9 cellular contexts compared by ENCODE assay signal in genomic region chr2:68925298-68925885, GRCh38. TPM values are rescaled to one million over a fixed set of nuclear protein-coding genes. Genes with fewer than 3 reads are reported as not detected.
DNase-seq lines count a peak whose midpoint lies in the region; ATAC-seq, FAIRE-seq and TF ChIP-seq lines count a peak whose summit lies in the region.
"Had no signal": no experiment of that assay in that cellular context is flagged by ENCODE, and none has a peak within 500 bp of the region (broad histone marks: within the 10 kb centered on the region; RNA-seq: fewer than 3 reads in every experiment).

No MANE protein-coding gene starts in this region.

- H3K36me3 ChIP-seq in H1 (ENCODE audit: control insufficient read depth in 2 of 4, insufficient read depth in 4 of 4, low read length in 3 of 4) (no peaks in the 10 kb centered on the region), mucosa of descending colon (ENCODE audit: low read depth) (no peaks in the 10 kb centered on the region)

- peak; percentile 53 for ATAC-seq in GM21576 (IDR thresholded peaks at IDR 0.05; ENCODE audit: unreplicated experiment)
- ATAC-seq in mucosa of descending colon = peak; percentile 72
- no peak for ATAC-seq in HG03565 (IDR thresholded peaks at IDR 0.05; ENCODE audit: unreplicated experiment)

- peak; percentile 95 to 96 for TF ChIP-seq RAD21 in H1 (IDR thresholded peaks at IDR 0.05 in 1 of 2, conservative IDR thresholded peaks at IDR 0.05 in 1 of 2; ENCODE audit: low read depth in 2 of 2, low read length in 2 of 2)

- no peak overlapping the region for H3K4me3 ChIP-seq in H1 (ENCODE audit: extremely low read depth in 1 of 4, insufficient read depth in 2 of 4, low read depth in 3 of 4, low read length in 4 of 4)
- no peak overlapping the region for H3K4me3 ChIP-seq in mucosa of descending colon

- TF ChIP-seq CTCF in H1 (IDR thresholded peaks at IDR 0.05; ENCODE audit: control extremely low read depth in 1 of 3, insufficient read depth in 1 of 3, low read depth in 1 of 3, low read length in 3 of 3) (peak in 2 of 3 experiments; percentile 86 to 88; a peak in 3 of 4 replicates), mucosa of descending colon (IDR thresholded peaks at IDR 0.05) (peak; percentile 70)

- H4K20me1 ChIP-seq in H1 (replicated peaks in 1 of 2; ENCODE audit: control insufficient read depth in 1 of 2, insufficient read depth in 2 of 2, low read length in 2 of 2) = no peaks in the 10 kb centered on the region

- no peak overlapping the region for H2AK5ac ChIP-seq in H1 (ENCODE audit: low read depth, low read length)

- H3K14ac ChIP-seq in H1 (ENCODE audit: insufficient read length) = no peak overlapping the region

- H3K27ac ChIP-seq in H1 (ENCODE audit: low read depth, low read length) = no peak overlapping the region

- TF ChIP-seq POLR2A in H1 (IDR thresholded peaks at IDR 0.05; ENCODE audit: control extremely low read depth in 1 of 2, low read depth in 2 of 2, low read length in 2 of 2) = no peak

- H2BK15ac ChIP-seq in H1 (ENCODE audit: low read length) = no peak overlapping the region

- no peak overlapping the region for H2BK20ac ChIP-seq in H1 (ENCODE audit: low read length)

- no peak overlapping the region for H3K18ac ChIP-seq in H1 (ENCODE audit: extremely low read depth, low read length)

- no peak overlapping the region for H2BK12ac ChIP-seq in H1 (ENCODE audit: low read depth, low read length)

- H3K4me2 ChIP-seq in H1 (ENCODE audit: insufficient read depth in 1 of 2, low read depth in 2 of 2, low read length in 2 of 2) = no peak overlapping the region

- CTCF ChIA-PET in H1 (lab: Charles Lee; ENCODE audit: partially characterized antibody) = interaction anchor here (0.6 to 6.4 kb wide), 47 partner anchors 9 to 485 kb away, joined by 3 to 54 read pairs (median 5); partner anchors contain the start of genes APLF, FBXO48 and PROKR1

- WGBS in H1 (ENCODE audit: extremely low coverage in 1 of 2, insufficient coverage in 1 of 2, insufficient read length in 1 of 2, insufficient replicate concordance in 2 of 2, low coverage in 1 of 2, low lambda C conversion rate in 2 of 2, missing lambda C conversion rate in 1 of 2), 2 experiments = 53% methylated on average over 8 of the region's 8 CpGs; no CpG with 5 or more reads in 1 of the 2 experiments

- H4K5ac ChIP-seq in H1 (ENCODE audit: insufficient read length, low read depth, low read length) = no peak overlapping the region

- no peak overlapping the region for H3K23ac ChIP-seq in H1 (ENCODE audit: insufficient read length)

- no peak overlapping the region for H2BK5ac ChIP-seq in H1 (ENCODE audit: low read depth, low read length)

- no peak overlapping the region for H2AFZ ChIP-seq in H1 (ENCODE audit: low read length)

- FAIRE-seq in H1 (lab: Jason Lieb, UNC) = peak; percentile 85

- peak; percentile 88 for DNase-seq in COLO829 (ENCODE audit: low spot score)
- DNase-seq in NCI-H2171 (lab: John Stamatoyannopoulos, UW) = peak; percentile 19
- peak; percentile 28 for DNase-seq in activated CD4-positive, alpha-beta T cell treated with anti-CD3 and anti-CD28 coated beads for 1 hour
- DNase-seq in H1 (ENCODE audit: low read depth in 1 of 2, low spot score in 2 of 2) = no peak
- peak in 1 of 3 donors; percentile 71 for DNase-seq in mucosa of descending colon
- peak; percentile 62 for DNase-seq in ureter (ENCODE audit: low spot score)

- no peak overlapping the region for H3K4ac ChIP-seq in H1 (replicated peaks; ENCODE audit: insufficient read length, low read depth, low read length)

- H3K4me1 ChIP-seq in H1 (replicated peaks in 1 of 4; ENCODE audit: control insufficient read depth in 3 of 4, insufficient read depth in 4 of 4, low read length in 3 of 4) (no peaks in the 10 kb centered on the region; a peak in 1 of 7 replicates), mucosa of descending colon (ENCODE audit: low read depth) (no peaks in the 10 kb centered on the region)

- no peaks in the 10 kb centered on the region for H3K79me1 ChIP-seq in H1 (ENCODE audit: low read depth, low read length)

- no peak for TF ChIP-seq EP300 in H1 (IDR thresholded peaks at IDR 0.05; ENCODE audit: borderline replicate concordance in 1 of 2, low read depth in 2 of 2, low read length in 2 of 2)

- H3K23me2 ChIP-seq in H1 (ENCODE audit: low read depth, low read length) = no peaks in the 10 kb centered on the region

- no peak overlapping the region for H4K8ac ChIP-seq in H1 (ENCODE audit: extremely low read depth, insufficient read depth, low read length)

- H4K91ac ChIP-seq in H1 (replicated peaks; ENCODE audit: insufficient read length, low read length) = no peak overlapping the region

- POLR2A ChIA-PET in H1 (lab: Charles Lee; ENCODE audit: partially characterized antibody) = no interaction called here

- no peaks in the 10 kb centered on the region for H3K79me2 ChIP-seq in H1 (ENCODE audit: control insufficient read depth in 1 of 2, insufficient read depth in 2 of 2, low read length in 2 of 2)

- H3K27me3 ChIP-seq in H1 (replicated peaks in 1 of 4; ENCODE audit: control insufficient read depth in 3 of 4, extremely low read depth in 1 of 4, insufficient read depth in 3 of 4, low read length in 3 of 4) = no peaks in the 10 kb centered on the region

- intact Hi-C loops in mucosa of descending colon (cut with DNase I, micrococcal nuclease) = loop anchor here (1.0 to 10.0 kb wide), 4 partner anchors 181 to 463 kb away; no protein-coding TSS in a partner anchor

- H2BK120ac ChIP-seq in H1 (replicated peaks; ENCODE audit: low read depth, low read length) = no peak overlapping the region

- H3K56ac ChIP-seq in H1 (replicated peaks; ENCODE audit: insufficient read length, low read depth, low read length) = no peak overlapping the region

- H3K9me3 ChIP-seq in H1 (ENCODE audit: insufficient read depth in 2 of 2, low read depth in 1 of 2, low read length in 1 of 2) (no peaks in the 10 kb centered on the region), mucosa of descending colon (no peaks in the 10 kb centered on the region)

- H3K9ac ChIP-seq in H1 (replicated peaks in 1 of 4; ENCODE audit: extremely low read depth in 1 of 4, low read depth in 3 of 4, low read length in 3 of 4) = no peak overlapping the region

TF ChIP-seq in H1, 55 proteins besides CTCF, POLR2A, EP300 and RAD21:
- TF ChIP-seq CEBPB (IDR thresholded peaks at IDR 0.05; ENCODE audit: low read depth, low read length) (no peak), POU5F1 (IDR thresholded peaks at IDR 0.05; ENCODE audit: low read depth, low read length) (no peak), HDAC6 (IDR thresholded peaks at IDR 0.05; ENCODE audit: low read depth, low read length) (no peak), BCL11A (IDR thresholded peaks at IDR 0.05; ENCODE audit: low read depth in 2 of 2, low read length in 2 of 2) (no peak), CBX5 (IDR thresholded peaks at IDR 0.05; ENCODE audit: low read depth, low read length) (no peak), MAX (IDR thresholded peaks at IDR 0.05) (no peak), RFX5 (IDR thresholded peaks at IDR 0.05; ENCODE audit: borderline replicate concordance, low read depth, low read length) (no peak), SRF (IDR thresholded peaks at IDR 0.05; ENCODE audit: low read depth, low read length) (no peak), YY1 (IDR thresholded peaks at IDR 0.05; ENCODE audit: low read depth, low read length) (no peak), SIX5 (IDR thresholded peaks at IDR 0.05; ENCODE audit: low read depth, low read length) (no peak), PHF8 (conservative IDR thresholded peaks at IDR 0.05; ENCODE audit: low read depth, low read length) (no peak), SIN3A (conservative IDR thresholded peaks at IDR 0.05 in 1 of 2, IDR thresholded peaks at IDR 0.05 in 1 of 2; ENCODE audit: low read depth in 1 of 2, low read length in 2 of 2) (no peak), TEAD4 (IDR thresholded peaks at IDR 0.05; ENCODE audit: low read depth, low read length) (no peak)

RNA-seq across cellular contexts. Expression of gene GKN2, which starts 27.3 kb away (rescaled TPM):
- not detected in 2 replicates for total RNA-seq in H1 (2021; fragmentation: NEBNext Ultra II Directional; extraction: Animal tissue kit (Norgen Biotek cat#: 25700))
- not detected in 2 replicates for polyA plus RNA-seq in H1 (2011; rRNA removed)
- polyA plus RNA-seq in H1 (2011; cell fraction: cytosol; rRNA removed) = not detected
- not detected for polyA plus RNA-seq in H1 (2011; cell fraction: nucleus; rRNA removed)
- not detected in 4 replicates for polyA plus RNA-seq in H1 (2012, experiment 1 of 2)
- polyA plus RNA-seq in H1 (2012, experiment 2 of 2) = not detected
- polyA plus RNA-seq in H1 (2013, experiment 1 of 2) = not detected
- not detected for polyA plus RNA-seq in H1 (2013, experiment 2 of 2)
- polyA minus RNA-seq in H1 (2011; rRNA and poly(A)+ RNA removed) = not detected in 2 replicates
- not detected for polyA minus RNA-seq in H1 (2011; cell fraction: cytosol; rRNA and poly(A)+ RNA removed)
- polyA minus RNA-seq in H1 (2011; cell fraction: nucleus; rRNA and poly(A)+ RNA removed) = not detected
- total RNA-seq in mucosa of descending colon (not detected), ureter (not detected)
- total RNA-seq: T-helper 1 cell treated with Interleukin-12 subunit alpha and Interleukin-12 subunit beta and Interleukin-4 antibody, amounts not matched to agents 30 ng/mL and 1 ng/mL, for 36 hours had no signal

RNA-seq across cellular contexts. Expression of gene GKN1, which starts 49.0 kb away (rescaled TPM):
- not detected in 2 replicates for total RNA-seq in H1 (2021; fragmentation: NEBNext Ultra II Directional; extraction: Animal tissue kit (Norgen Biotek cat#: 25700))
- not detected in 2 replicates for polyA plus RNA-seq in H1 (2011; rRNA removed)
- polyA plus RNA-seq in H1 (2011; cell fraction: cytosol; rRNA removed) = not detected
- not detected for polyA plus RNA-seq in H1 (2011; cell fraction: nucleus; rRNA removed)
- not detected in 4 replicates for polyA plus RNA-seq in H1 (2012, experiment 1 of 2)
- polyA plus RNA-seq in H1 (2012, experiment 2 of 2) = not detected
- polyA plus RNA-seq in H1 (2013, experiment 1 of 2) = not detected
- polyA plus RNA-seq in H1 (2013, experiment 2 of 2) = not detected
- not detected in 2 replicates for polyA minus RNA-seq in H1 (2011; rRNA and poly(A)+ RNA removed)
- polyA minus RNA-seq in H1 (2011; cell fraction: cytosol; rRNA and poly(A)+ RNA removed) = not detected
- not detected for polyA minus RNA-seq in H1 (2011; cell fraction: nucleus; rRNA and poly(A)+ RNA removed)
- total RNA-seq in mucosa of descending colon (not detected), ureter (not detected)
- total RNA-seq: T-helper 1 cell treated with Interleukin-12 subunit alpha and Interleukin-12 subunit beta and Interleukin-4 antibody, amounts not matched to agents 30 ng/mL and 1 ng/mL, for 36 hours had no signal

RNA-seq across cellular contexts. Expression of gene BMP10, which starts 54.2 kb away (rescaled TPM):
- not detected in 2 replicates for total RNA-seq in H1 (2021; fragmentation: NEBNext Ultra II Directional; extraction: Animal tissue kit (Norgen Biotek cat#: 25700))
- polyA plus RNA-seq in H1 (2011; rRNA removed) = not detected in 2 replicates
- not detected for polyA plus RNA-seq in H1 (2011; cell fraction: cytosol; rRNA removed)
- polyA plus RNA-seq in H1 (2011; cell fraction: nucleus; rRNA removed) = not detected
- not detected in 4 replicates for polyA plus RNA-seq in H1 (2012, experiment 1 of 2)
- polyA plus RNA-seq in H1 (2012, experiment 2 of 2) = not detected
- not detected for polyA plus RNA-seq in H1 (2013, experiment 1 of 2)
- not detected for polyA plus RNA-seq in H1 (2013, experiment 2 of 2)
- 0.16 TPM in 1 of 2 replicates, not detected in the other for polyA minus RNA-seq in H1 (2011; rRNA and poly(A)+ RNA removed)
- polyA minus RNA-seq in H1 (2011; cell fraction: cytosol; rRNA and poly(A)+ RNA removed) = not detected
- not detected for polyA minus RNA-seq in H1 (2011; cell fraction: nucleus; rRNA and poly(A)+ RNA removed)
- total RNA-seq in mucosa of descending colon = under 1 TPM in 1 of 3 donors, not detected in 2; 0.43 TPM
- not detected for total RNA-seq in ureter

Comparison
In these comparisons a context has a peak if more than half of its experiments do, and no peak if none do; other contexts are left out.
1. DNase-seq: peak in COLO829 (single experiment), NCI-H2171 (single experiment), activated CD4-positive, alpha-beta T cell treated with anti-CD3 and anti-CD28 coated beads for 1 hour (single experiment) and ureter (single experiment); none in H1 (0 of 2).